9 cellular contexts compared by ENCODE assay signal in genomic region chr11:27507561-27508322, GRCh38. TPM values are rescaled to one million over a fixed set of nuclear protein-coding genes. Genes with fewer than 3 reads are reported as not detected.
A peak's percentile ranks its signal among the peaks of the same experiment; 100 is the strongest.
DNase-seq lines count a peak whose midpoint lies in the region; ATAC-seq, FAIRE-seq and TF ChIP-seq lines count a peak whose summit lies in the region.
"Had no signal": no experiment of that assay in that cellular context is flagged by ENCODE, and none has a peak within 500 bp of the region (broad histone marks: within the 10 kb centered on the region; RNA-seq: fewer than 3 reads in every experiment).

No MANE protein-coding gene starts in this region.

- no peaks in the 10 kb centered on the region for H3K9me3 ChIP-seq in A673 (ENCODE audit: low read depth, low read length, poor library complexity, severe bottlenecking)
- H3K9me3 ChIP-seq in HEK293 (ENCODE audit: control insufficient read depth, insufficient read depth, low read depth, low read length), result no peaks in the 10 kb centered on the region
- H3K9me3 ChIP-seq in adipocyte (ENCODE audit: control insufficient read depth, low read length), result no peaks in the 10 kb centered on the region
- H3K9me3 ChIP-seq in lower lobe of right lung, result no peaks in the 10 kb centered on the region
- H3K9me3 ChIP-seq in transverse colon, result no peaks in the 10 kb centered on the region

- H3K27ac ChIP-seq in A673 (ENCODE audit: low read depth, low read length, poor library complexity, severe bottlenecking) (peak overlapping the region; percentile 91), HEK293 (ENCODE audit: extremely low read depth, low read depth, low read length) (no peak overlapping the region), lower lobe of right lung (no peak overlapping the region), transverse colon (no peak overlapping the region)

- no peak for FAIRE-seq in HTR-8/SVneo (lab: Jason Lieb, UNC)

- intact Hi-C loops in A673 (cut with micrococcal nuclease; ENCODE audit: unreplicated experiment), result loop anchor here (5.0 to 10.0 kb wide), 2 partner anchors 597 to 1825 kb away; partner anchors contain the start of genes KIF18A and METTL15
- intact Hi-C loops in lower lobe of right lung (cut with DNase I), result no loop called here
- intact Hi-C loops in transverse colon (cut with DNase I; ENCODE audit: low total_unique reads), result no loop called here

- H3K4me3 ChIP-seq in A673 (ENCODE audit: low read depth, low read length, poor library complexity, severe bottlenecking) (peak overlapping the region; percentile 65), HEK293 (ENCODE audit: low read depth, low read length) (peak overlapping the region; percentile 93), adipocyte (ENCODE audit: low read length) (peak overlapping the region; percentile 97), lower lobe of right lung (peak overlapping the region; percentile 65), transverse colon (peak overlapping the region in 2 of 4 donors; percentile 75 to 86)

- no peak for TF ChIP-seq POLR2A in transverse colon (IDR thresholded peaks at IDR 0.05)

- no peak for TF ChIP-seq EP300 in transverse colon (IDR thresholded peaks at IDR 0.05; ENCODE audit: low read depth)

- H3K4me1 ChIP-seq in A673 (ENCODE audit: insufficient read depth, low read length, poor library complexity, severe bottlenecking) (peaks cover 20% of the 10 kb centered on the region), HEK293 (ENCODE audit: control insufficient read depth, insufficient read depth, low read length) (no peaks in the 10 kb centered on the region), adipocyte (ENCODE audit: control insufficient read depth, insufficient read depth, low read length) (peaks cover 31% of the 10 kb centered on the region), lower lobe of right lung (peaks cover 33% of the 10 kb centered on the region), transverse colon (peaks cover 14 to 34% (median 21%) of the 10 kb centered on the region in 4 donors)

- BruUV-seq in A673 (replicated peaks; lab: Mats Ljungman, UMichigan), result no TSS peak

- no peak for ATAC-seq in lower lobe of right lung

- POLR2A ChIA-PET in A673 (lab: Charles Lee; ENCODE audit: low non-redundant PET), result interaction anchor here (0.5 to 0.9 kb wide), 2 partner anchors 10 to 795 kb away, joined by 3 read pairs; no protein-coding TSS in a partner anchor
- POLR2A ChIA-PET in HEK293 (lab: Yijun Ruan, JAX), result no interaction called here

- TF ChIP-seq CTCF in A673 (conservative IDR thresholded peaks at IDR 0.05; ENCODE audit: low read depth, low read length) (no peak), HEK293 (tag by site-specific recombination; IDR thresholded peaks at IDR 0.05) (no peak), lower lobe of right lung (IDR thresholded peaks at IDR 0.05) (no peak), transverse colon (IDR thresholded peaks at IDR 0.05) (no peak)

- H3K36me3 ChIP-seq in A673 (ENCODE audit: insufficient read depth, low read length, poor library complexity, severe bottlenecking), result peaks cover 6% of the 10 kb centered on the region
- H3K36me3 ChIP-seq in HEK293 (ENCODE audit: control insufficient read depth in 2 of 2, insufficient read depth in 1 of 2, low read length in 2 of 2), result peaks cover 0 to 4% of the 10 kb centered on the region in 2 experiments; a peak in 1 of 3 replicates
- no peaks in the 10 kb centered on the region for H3K36me3 ChIP-seq in adipocyte (ENCODE audit: control insufficient read depth, insufficient read depth, low read length, severe bottlenecking)
- H3K36me3 ChIP-seq in lower lobe of right lung, result no peaks in the 10 kb centered on the region
- no peaks in the 10 kb centered on the region for H3K36me3 ChIP-seq in transverse colon

- H3K27me3 ChIP-seq in A673 (replicated peaks; ENCODE audit: insufficient read depth, low read depth, low read length, poor library complexity) (no peaks in the 10 kb centered on the region), adipocyte (replicated peaks; ENCODE audit: control insufficient read depth, insufficient read depth, low read length) (no peaks in the 10 kb centered on the region), lower lobe of right lung (ENCODE audit: low read depth) (no peaks in the 10 kb centered on the region), transverse colon (no peaks in the 10 kb centered on the region)

- H3K9ac ChIP-seq in adipocyte (ENCODE audit: low read length), result peak overlapping the region; percentile 100

- 99 to 100% methylated on average over 1 to 4 of the region's 4 CpGs for WGBS in transverse colon (ENCODE audit: low coverage in 1 of 2), 2 donors

- CTCF ChIA-PET in A673 (lab: Charles Lee) (interaction anchor here (0.6 to 1.5 kb wide), 2 partner anchors 11 to 297 kb away, joined by 3 read pairs; no protein-coding TSS in a partner anchor), HEK293 (lab: Yijun Ruan, JAX) (no interaction called here)

- DNase-seq in A673 (ENCODE audit: low spot score), result no peak
- no peak for DNase-seq in adipocyte (ENCODE audit: low read depth)
- no peak for DNase-seq in lower lobe of right lung
- DNase-seq in HTR-8/SVneo (ENCODE audit: insufficient read length, low spot score), result no peak
- no peak for DNase-seq in H4 (ENCODE audit: low spot score)
- DNase-seq in NK-92 (lab: John Stamatoyannopoulos, UW; ENCODE audit: unreplicated experiment), result no peak
- no peak for DNase-seq in transverse colon
- DNase-seq: SHP77 had no signal

- in situ Hi-C loops in transverse colon (cut with MboI; ENCODE audit: low pct_ligation_motif_present in 1 of 4, low pct_unique_long_range_greater_than_20kb in 1 of 4, low sequenced_read_pairs in 3 of 4), result no loop called here

TF ChIP-seq in HEK293, 187 proteins besides CTCF, POLR2A, EP300 and RAD21:
- 0 out of 2 replicates have a peak, but pooled peaks have one; percentile 45 for TF ChIP-seq ZNF121 (tag by site-specific recombination; IDR thresholded peaks at IDR 0.05)
- no peak for TF ChIP-seq ZNF211 (tag by site-specific recombination; IDR thresholded peaks at IDR 0.05; ENCODE audit: low read depth)
- TF ChIP-seq ZNF2 (tag by site-specific recombination; IDR thresholded peaks at IDR 0.05), result no peak
- no peak for TF ChIP-seq ZBTB26 (tag by site-specific recombination; optimal IDR thresholded peaks at IDR 0.05)

RNA-seq across cellular contexts. Expression of gene LIN7C, which starts 1.2 kb away (rescaled TPM):
- total RNA-seq in A673 (2021) (114 and 131 TPM in 2 replicates), lower lobe of right lung (33.6 TPM), transverse colon (10 to 100 TPM; 23.1 to 49.2 (median 32.4) TPM)
- total RNA-seq in H4 (2014; rRNA removed; shearing (Covaris generic)), result 41.6 and 63.4 TPM in 2 replicates

RNA-seq across cellular contexts. Expression of gene LGR4, which starts 35.2 kb away (rescaled TPM):
- total RNA-seq in A673 (2021), result 24.7 and 27.9 TPM in 2 replicates
- 7.5 TPM for total RNA-seq in lower lobe of right lung
- 25.1 and 28.5 TPM in 2 replicates for total RNA-seq in H4 (2014; rRNA removed; shearing (Covaris generic))
- 100 to 1,000 TPM in 3 of 4 donors, 10 to 100 TPM in 1; 28.7 to 165 (median 120) TPM for total RNA-seq in transverse colon
